Comparison of ENCODE assay signal across 30 cellular contexts in genomic region chr10:67603701-67604100, GRCh38.
"Had no signal": no experiment of that assay in that cellular context is flagged by ENCODE, and none has a peak within 500 bp of the region (broad histone marks: within the 10 kb centered on the region; RNA-seq: fewer than 3 reads in every experiment).

No MANE protein-coding gene starts in this region.

- ATAC-seq: activated CD8-positive, alpha-beta T cell treated with anti-CD3 and anti-CD28 coated beads for 36 hours; activated T-cell treated with anti-CD3 and anti-CD28 coated beads, Interleukin-2, amount 50 U/mL, for 72 hours; activated T-helper 17 cell treated with anti-CD3 and anti-CD28 coated beads, Interleukin-2, amount 50 U/mL, for 72 hours had no signal

- H3K36me3 ChIP-seq: brain microvascular endothelial cell, MG63, WERI-Rb-1 had no signal

- H3K27me3 ChIP-seq: brain microvascular endothelial cell, MG63 had no signal

- H3K27ac Mint-ChIP-seq: activated CD4-positive, alpha-beta T cell treated with anti-CD3 and anti-CD28 coated beads, Interleukin-2, amount 10 ng/mL, durations not matched to agents 24 days and 14 days; activated CD8-positive, alpha-beta T cell treated with anti-CD3 and anti-CD28 coated beads for 36 hours; activated naive CD8-positive, alpha-beta T cell treated with anti-CD3 and anti-CD28 coated beads for 36 hours; activated T-cell treated with anti-CD3 and anti-CD28 coated beads, Interleukin-2, amount 50 U/mL, for 72 hours; activated T-helper 17 cell treated with anti-CD3 and anti-CD28 coated beads, Interleukin-2, amount 50 U/mL, for 72 hours had no signal

- H3K9me3 Mint-ChIP-seq: activated CD4-positive, alpha-beta T cell treated with anti-CD3 and anti-CD28 coated beads, Interleukin-2, amount 10 ng/mL, durations not matched to agents 24 days and 14 days; activated CD8-positive, alpha-beta T cell treated with anti-CD3 and anti-CD28 coated beads for 36 hours; activated naive CD8-positive, alpha-beta T cell treated with anti-CD3 and anti-CD28 coated beads for 36 hours; activated T-helper 17 cell treated with anti-CD3 and anti-CD28 coated beads, Interleukin-2, amount 50 U/mL, for 72 hours had no signal

- H3K4me3 ChIP-seq: MG63 had no signal

- H3K4me3 Mint-ChIP-seq: activated CD4-positive, alpha-beta T cell treated with anti-CD3 and anti-CD28 coated beads, Interleukin-2, amount 10 ng/mL, durations not matched to agents 24 days and 14 days; activated CD8-positive, alpha-beta T cell treated with anti-CD3 and anti-CD28 coated beads for 36 hours; activated naive CD8-positive, alpha-beta T cell treated with anti-CD3 and anti-CD28 coated beads for 36 hours; activated T-cell treated with anti-CD3 and anti-CD28 coated beads, Interleukin-2, amount 50 U/mL, for 72 hours; activated T-helper 17 cell treated with anti-CD3 and anti-CD28 coated beads, Interleukin-2, amount 50 U/mL, for 72 hours had no signal

- H3K27ac ChIP-seq: brain microvascular endothelial cell, WERI-Rb-1 had no signal

- DNase-seq: activated CD4-positive, alpha-beta T cell treated with anti-CD3 and anti-CD28 coated beads, Interleukin-2, amount 10 ng/mL, durations not matched to agents 24 days and 14 days; activated CD4-positive, alpha-beta T cell treated with anti-CD3 and anti-CD28 coated beads, Interleukin-2, amount 50 U/mL, for 4 hours; activated CD8-positive, alpha-beta T cell treated with anti-CD3 and anti-CD28 coated beads for 36 hours; activated effector memory CD4-positive, alpha-beta T cell treated with anti-CD3 and anti-CD28 coated beads, Interleukin-2, amount 50 U/mL, for 16 hours; activated naive CD4-positive, alpha-beta T cell; activated naive CD4-positive, alpha-beta T cell treated with anti-CD3 and anti-CD28 coated beads, Interleukin-2, amount 50 U/mL, for 16 hours; activated naive CD8-positive, alpha-beta T cell treated with anti-CD3 and anti-CD28 coated beads for 36 hours; activated T-cell treated with anti-CD3 and anti-CD28 coated beads, Interleukin-2, amount 50 U/mL, for 1 hour; activated T-cell treated with anti-CD3 and anti-CD28 coated beads, Interleukin-2, amount 50 U/mL, for 72 hours; amniotic stem cell; aorta; brain microvascular endothelial cell; Kasumi-1; MG63; NCI-H1048; NCI-H1105 treated with DMSO at 0.1 percent for 48 hours; NCI-H1436; NCI-H1694; NCI-H1930; NCI-H2081 treated with DMSO at 0.1 percent for 48 hours; NCI-H226; NCI-H446 treated with DMSO at 0.1 percent for 48 hours; NCI-H524; Right ventricle myocardium superior; SW 1271; T-helper 1 cell; T-helper 2 cell; T-helper 9 cell; WERI-Rb-1 had no signal

- H3K36me3 Mint-ChIP-seq: activated naive CD8-positive, alpha-beta T cell treated with anti-CD3 and anti-CD28 coated beads for 36 hours had no signal
